In the genomic region with DNA sequence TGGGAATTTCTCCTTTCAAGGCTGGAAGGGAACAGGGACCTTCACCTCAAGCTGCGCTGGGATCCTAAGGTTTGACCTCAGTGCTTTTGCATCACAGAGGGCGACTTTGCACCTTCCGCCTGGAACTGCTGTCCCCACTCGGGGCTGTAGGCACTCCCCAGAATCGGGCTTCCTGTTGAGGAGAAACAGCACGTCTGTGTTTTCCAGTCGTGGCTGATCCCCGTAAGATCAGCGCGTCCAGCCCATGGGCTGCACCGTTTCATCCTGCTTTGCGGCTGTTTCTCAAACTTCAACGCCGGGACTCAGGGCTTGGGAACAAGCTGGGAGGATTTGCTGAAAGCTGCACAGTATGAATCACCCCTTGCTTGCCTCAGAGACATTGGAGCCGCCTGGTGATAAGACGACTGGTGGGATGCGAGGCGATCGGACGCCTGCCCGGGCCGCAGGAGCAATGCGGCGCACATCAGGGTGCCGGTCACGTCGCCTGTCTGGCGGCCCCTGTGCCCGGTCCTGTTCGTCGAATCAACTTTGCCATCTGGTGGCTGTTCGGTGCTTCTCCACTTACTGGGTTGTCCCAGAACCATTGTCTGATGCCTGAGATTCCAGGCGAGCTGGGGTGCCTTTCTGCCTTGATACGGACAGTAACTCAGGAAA, we compare ENCODE assay signal across 8 cellular contexts. TPM values are rescaled to one million over a fixed set of nuclear protein-coding genes. Genes with fewer than 3 reads are reported as not detected.
DNase-seq lines count a peak whose midpoint lies in the region; ATAC-seq, FAIRE-seq and TF ChIP-seq lines count a peak whose summit lies in the region.

No MANE protein-coding gene starts in this region.

- DNase-seq in HFFc6 (peak; percentile 26), keratinocyte (ENCODE audit: low read depth, low spot score) (no peak), spleen (no peak), SKM-1 treated with dmso at 0.1 percent for 144 hours (lab: John Stamatoyannopoulos, UW; ENCODE audit: unreplicated experiment) (no peak), NCI-H69 (lab: John Stamatoyannopoulos, UW) (no peak), HAP-1 (ENCODE audit: low spot score in 2 of 2) (no peak)

- H3K9me1 ChIP-seq in keratinocyte (ENCODE audit: control insufficient read depth, extremely low read depth, insufficient read depth, low read length): no peaks in the 10 kb centered on the region

- in situ Hi-C loops in HAP-1 (cut with MboI; ENCODE audit: low sequenced_read_pairs): no loop called here

- H3K4me3 ChIP-seq in keratinocyte (ENCODE audit: control insufficient read depth in 2 of 3, extremely low read depth in 1 of 3, insufficient read depth in 2 of 3, low read depth in 1 of 3, low read length in 3 of 3) (no peak overlapping the region), spleen (peak overlapping the region in 2 of 8 donors; percentile 14 to 15), HAP-1 (no peak overlapping the region)

- H3K9me3 Mint-ChIP-seq in HFFc6 (peaks cover 9% of the 10 kb centered on the region; the same call in 1 of the 2 replicates), brain (peaks cover 0 to 6% (median 0%) of the 10 kb centered on the region in 5 experiments)

- H3K4me1 Mint-ChIP-seq in HFFc6 (ENCODE audit: low read depth) (peaks cover 8% of the 10 kb centered on the region; the same call in 1 of the 2 replicates), brain (peaks cover 33% of the 10 kb centered on the region)

- peak overlapping the region; percentile 78; the same call in 1 of the 2 replicates for H3K4me3 Mint-ChIP-seq in HFFc6
- peak overlapping the region in 2 of 5 experiments; percentile 17 to 28 for H3K4me3 Mint-ChIP-seq in brain

- WGBS in spleen, 5 donors: 15 to 32% (median 20%) methylated on average over 18 to 34 of the region's 34 CpGs

- TF ChIP-seq CTCF in HFFc6 (IDR thresholded peaks at IDR 0.05) (peak; percentile 65), brain (conservative IDR thresholded peaks at IDR 0.05) (peak; percentile 53 to 76), keratinocyte (optimal IDR thresholded peaks at IDR 0.05 in 1 of 3, IDR thresholded peaks at IDR 0.05 in 1 of 3, conservative IDR thresholded peaks at IDR 0.05 in 1 of 3; ENCODE audit: extremely low read depth in 1 of 3, insufficient read depth in 2 of 3, low read length in 3 of 3) (peak in 2 of 3 experiments; percentile 7 to 39), spleen (IDR thresholded peaks at IDR 0.05 in 8 of 11, conservative IDR thresholded peaks at IDR 0.05 in 3 of 11) (peak in 9 of 11 experiments; percentile 36 to 67 (median 50))

- intact Hi-C loops in spleen (cut with DNase I; ENCODE audit: low total_unique reads): no loop called here

- no peaks in the 10 kb centered on the region for H3K79me2 ChIP-seq in keratinocyte (ENCODE audit: control insufficient read depth, insufficient read depth, low read length)

- H3K27me3 Mint-ChIP-seq in HFFc6 (ENCODE audit: insufficient read depth) (peaks cover 3% of the 10 kb centered on the region), brain (peaks cover 6% of the 10 kb centered on the region)

- H3K36me3 Mint-ChIP-seq in HFFc6 (ENCODE audit: low read depth) (no peaks in the 10 kb centered on the region), brain (no peaks in the 10 kb centered on the region)

- no peak overlapping the region for H3K9ac ChIP-seq in keratinocyte (ENCODE audit: control insufficient read depth, extremely low read depth, insufficient read depth, low read length)

- no peak for ATAC-seq in GM21390 (IDR thresholded peaks at IDR 0.05; ENCODE audit: unreplicated experiment)

- dilution Hi-C loops in keratinocyte (cut with MboI; ENCODE audit: extremely low pct_ligation_motif_present, low sequenced_read_pairs): no loop called here

- no peaks in the 10 kb centered on the region for H3K9me3 ChIP-seq in keratinocyte (ENCODE audit: control insufficient read depth, low read depth, low read length)
- H3K9me3 ChIP-seq in spleen: no peaks in the 10 kb centered on the region
- H3K9me3 ChIP-seq in HAP-1: no peaks in the 10 kb centered on the region

- H3K4me1 ChIP-seq in keratinocyte (ENCODE audit: control insufficient read depth, extremely low read depth, insufficient read depth, low read length): no peaks in the 10 kb centered on the region
- H3K4me1 ChIP-seq in spleen: peaks cover 0 to 20% (median 9%) of the 10 kb centered on the region in 6 donors
- no peaks in the 10 kb centered on the region for H3K4me1 ChIP-seq in HAP-1

- peak overlapping the region; percentile 18; the same call in 1 of the 2 replicates for H3K27ac Mint-ChIP-seq in HFFc6
- peak overlapping the region in 3 of 5 experiments; percentile 58 to 88 (median 85) for H3K27ac Mint-ChIP-seq in brain

- TF ChIP-seq POLR2A in spleen (IDR thresholded peaks at IDR 0.05): no peak

- peaks cover 10% of the 10 kb centered on the region for H3K27me3 ChIP-seq in keratinocyte (ENCODE audit: control insufficient read depth, extremely low read depth, insufficient read depth, low read length)
- H3K27me3 ChIP-seq in spleen (replicated peaks in 1 of 7): peaks cover 0 to 47% (median 0%) of the 10 kb centered on the region in 7 donors
- H3K27me3 ChIP-seq in HAP-1 (ENCODE audit: low read depth): no peaks in the 10 kb centered on the region

- H3K27ac ChIP-seq in keratinocyte (ENCODE audit: control insufficient read depth, insufficient read depth, low read length) (no peak overlapping the region), spleen (peak overlapping the region in 1 of 8 donors; percentile 51)

- no peak overlapping the region for H2AFZ ChIP-seq in keratinocyte (ENCODE audit: control insufficient read depth, low read length)

- no peak for FAIRE-seq in keratinocyte (lab: Jason Lieb, UNC)

- H3K36me3 ChIP-seq in keratinocyte (ENCODE audit: control insufficient read depth in 2 of 2, extremely low read depth in 1 of 2, insufficient read depth in 2 of 2, low read length in 2 of 2) (no peaks in the 10 kb centered on the region), spleen (no peaks in the 10 kb centered on the region), HAP-1 (replicated peaks) (no peaks in the 10 kb centered on the region)

- H4K20me1 ChIP-seq in keratinocyte (ENCODE audit: control insufficient read depth, extremely low read depth, insufficient read depth, low read length): no peaks in the 10 kb centered on the region

- H3K4me2 ChIP-seq in keratinocyte (ENCODE audit: control insufficient read depth, extremely low read depth, insufficient read depth, low read depth, low read length): no peak overlapping the region

RNA-seq across cellular contexts. Expression of a gene that starts 53.6 kb away (rescaled TPM):
- not detected for total RNA-seq in HFFc6 (2021; fragmentation: NEBNext Ultra II Directional; extraction: Animal tissue kit (Norgen Biotek cat#: 25700))
- 0.49 TPM for polyA plus RNA-seq in brain (ENCODE audit: insufficient read depth, low read depth, low replicate concordance)
- not detected in 3 replicates for polyA plus RNA-seq in keratinocyte
- not detected for polyA plus RNA-seq in keratinocyte (2011; ENCODE audit: low read depth)
- polyA plus RNA-seq in keratinocyte (2011; cell fraction: cytosol; rRNA removed): not detected in 2 replicates
- polyA plus RNA-seq in keratinocyte (2011; cell fraction: nucleus; rRNA removed): not detected in 2 replicates
- polyA plus RNA-seq in keratinocyte (2012; ENCODE audit: low replicate concordance): not detected in 2 replicates
- polyA minus RNA-seq in keratinocyte: not detected in 3 replicates
- polyA minus RNA-seq in keratinocyte (2011; cell fraction: cytosol; rRNA and poly(A)+ RNA removed): not detected
- not detected in 2 replicates for polyA minus RNA-seq in keratinocyte (2011; cell fraction: nucleus; rRNA and poly(A)+ RNA removed)
- total RNA-seq in spleen: 1 to 10 TPM in 6 of 7 donors, under 1 TPM in 1; 0.59 to 9.5 (median 1.5) TPM
- 1 to 10 TPM in 1 of 3 donors, under 1 TPM in 2; 0.14 to 3.1 (median 0.33) TPM for polyA plus RNA-seq in spleen
